1 cellular context compared by ENCODE assay signal in genomic region chr1:225693085-225693698, GRCh38.
TF ChIP-seq lines count a peak whose summit lies in the region.

No MANE protein-coding gene starts in this region.

TF ChIP-seq in HepG2, 621 proteins besides CTCF, POLR2A, EP300 and RAD21 (continued from another document):
- TF ChIP-seq ZHX1 (CRISPR knock-in tag; IDR thresholded peaks at IDR 0.05; ENCODE audit: low read depth) (no peak), PAF1 (CRISPR knock-in tag; IDR thresholded peaks at IDR 0.05) (no peak), SALL1 (CRISPR knock-in tag; IDR thresholded peaks at IDR 0.05) (peak; percentile 33), ELF4 (CRISPR knock-in tag; IDR thresholded peaks at IDR 0.05; ENCODE audit: borderline replicate concordance) (no peak), ZBTB33 (CRISPR knock-in tag; IDR thresholded peaks at IDR 0.05) (no peak), RFX3 (CRISPR knock-in tag; IDR thresholded peaks at IDR 0.05) (no peak), KDM2A (CRISPR knock-in tag; IDR thresholded peaks at IDR 0.05; ENCODE audit: borderline replicate concordance, low read depth) (no peak), POLR2AphosphoS5 (IDR thresholded peaks at IDR 0.05; ENCODE audit: low read depth, low read length) (no peak), ZNF232 (CRISPR knock-in tag; IDR thresholded peaks at IDR 0.05; ENCODE audit: borderline replicate concordance) (no peak), ARNT2 (CRISPR knock-in tag; IDR thresholded peaks at IDR 0.05; ENCODE audit: low read depth) (no peak), IRF1 (CRISPR knock-in tag; IDR thresholded peaks at IDR 0.05; ENCODE audit: low read depth) (no peak), LCORL (IDR thresholded peaks at IDR 0.05) (peak; percentile 22; the same call in 1 of the 2 replicates), LCORL (CRISPR knock-in tag; IDR thresholded peaks at IDR 0.05) (no peak), RBM39 (IDR thresholded peaks at IDR 0.05; ENCODE audit: low read depth, low read length, poor library complexity, severe bottlenecking) (no peak), ELF3 (CRISPR knock-in tag; IDR thresholded peaks at IDR 0.05) (no peak), ZNF10 (CRISPR knock-in tag; IDR thresholded peaks at IDR 0.05; ENCODE audit: borderline replicate concordance, low read depth) (no peak), ZNF891 (CRISPR knock-in tag; IDR thresholded peaks at IDR 0.05) (no peak)
